24 cellular contexts compared by ENCODE assay signal in genomic region chr6:107554918-107555317, GRCh38.
DNase-seq lines count a peak whose midpoint lies in the region; ATAC-seq and TF ChIP-seq lines count a peak whose summit lies in the region.
"Had no signal": no experiment of that assay in that cellular context is flagged by ENCODE, and none has a peak within 500 bp of the region (broad histone marks: within the 10 kb centered on the region; RNA-seq: fewer than 3 reads in every experiment).

No MANE protein-coding gene starts in this region.

- no peaks in the 10 kb centered on the region for H3K27me3 ChIP-seq in neural progenitor cell
- H3K27me3 ChIP-seq: Peyer's patch had no signal

- H3K9me3 Mint-ChIP-seq in neural progenitor cell = no peaks in the 10 kb centered on the region
- H3K9me3 Mint-ChIP-seq: CD8-positive, alpha-beta T cell had no signal

- H3F3A ChIP-seq in neural progenitor cell (ENCODE audit: low read depth) = peaks cover 17% of the 10 kb centered on the region

- H3K4me3 ChIP-seq in HEK293 (ENCODE audit: low read depth, low read length) (no peak overlapping the region), neural progenitor cell (no peak overlapping the region)
- H3K4me3 ChIP-seq: GM12878, MG63, Peyer's patch, SK-N-MC had no signal

- TF ChIP-seq CTCF in HEK293 (tag by site-specific recombination; IDR thresholded peaks at IDR 0.05) (no peak), neural progenitor cell (IDR thresholded peaks at IDR 0.05) (no peak)

- no peaks in the 10 kb centered on the region for H3K79me2 ChIP-seq in neural progenitor cell (ENCODE audit: low read depth)

- POLR2A ChIA-PET in HEK293 (lab: Yijun Ruan, JAX) = no interaction called here

- DNase-seq in Ammon's horn (ENCODE audit: low spot score) (peak; percentile 44), cerebellum (ENCODE audit: low spot score) (peak; percentile 38), neural progenitor cell (ENCODE audit: low spot score) (no peak), NCI-H2196 treated with DMSO at 0.1 percent for 48 hours (lab: John Stamatoyannopoulos, UW; ENCODE audit: unreplicated experiment) (no peak)
- DNase-seq: AML-193; Caco-2; CD8-positive, alpha-beta T cell; GDM1; HCEC 1CT; KBM-7; MG63; NCI-H1694; NCI-H2029 treated with DMSO at 0.1 percent for 48 hours; NCI-H2171; NCI-H510A treated with DMSO at 0.1 percent for 48 hours; Peyer's patch; SHP77 treated with DMSO at 0.1 percent for 48 hours had no signal

- CTCF ChIA-PET in HEK293 (lab: Yijun Ruan, JAX) = interaction anchor here (0.5 to 0.7 kb wide), 2 partner anchors 45 to 48 kb away, joined by 3 read pairs; no protein-coding TSS in a partner anchor

- H3K36me3 ChIP-seq in HEK293 (ENCODE audit: control insufficient read depth in 2 of 2, insufficient read depth in 1 of 2, low read length in 2 of 2) = peaks cover 0 to 3% of the 10 kb centered on the region in 2 experiments; a peak in 2 of 3 replicates
- no peaks in the 10 kb centered on the region for H3K36me3 ChIP-seq in neural progenitor cell
- H3K36me3 ChIP-seq: MG63, Peyer's patch had no signal

- peak overlapping the region; percentile 52 for H3K4me2 ChIP-seq in neural progenitor cell

- H3K4me1 ChIP-seq in HEK293 (ENCODE audit: control insufficient read depth, insufficient read depth, low read length) = no peaks in the 10 kb centered on the region
- H3K4me1 ChIP-seq in neural progenitor cell = peaks cover 21% of the 10 kb centered on the region
- H3K4me1 ChIP-seq: Caco-2, Peyer's patch had no signal

- no peak overlapping the region for H3K4me3 Mint-ChIP-seq in neural progenitor cell
- H3K4me3 Mint-ChIP-seq: CD8-positive, alpha-beta T cell had no signal

- H3K9ac ChIP-seq in neural progenitor cell = no peak overlapping the region

- H3K27ac ChIP-seq in HEK293 (ENCODE audit: extremely low read depth, low read depth, low read length) = no peak overlapping the region
- no peak overlapping the region for H3K27ac ChIP-seq in neural progenitor cell
- H3K27ac ChIP-seq: C4-2B, HL-60, Peyer's patch, SK-N-MC had no signal

- H3K9me3 ChIP-seq in HEK293 (ENCODE audit: control insufficient read depth, insufficient read depth, low read depth, low read length) (no peaks in the 10 kb centered on the region), neural progenitor cell (ENCODE audit: low read depth) (no peaks in the 10 kb centered on the region)
- H3K9me3 ChIP-seq: Caco-2, MG63, Peyer's patch had no signal

- H3K27ac Mint-ChIP-seq in neural progenitor cell = no peak overlapping the region
- H3K27ac Mint-ChIP-seq: CD8-positive, alpha-beta T cell had no signal

- no peaks in the 10 kb centered on the region for H3K27me3 Mint-ChIP-seq in neural progenitor cell (ENCODE audit: insufficient read depth, low read depth)

- H2AFZ ChIP-seq in neural progenitor cell (replicated peaks) = no peak overlapping the region

- no peak for ATAC-seq in GM21526 (IDR thresholded peaks at IDR 0.05; ENCODE audit: low FRiP score, unreplicated experiment)
- ATAC-seq in GM19023 (IDR thresholded peaks at IDR 0.05; ENCODE audit: unreplicated experiment) = no peak
- ATAC-seq: CD8-positive, alpha-beta T cell; GM12878 had no signal

- H3K36me3 Mint-ChIP-seq in neural progenitor cell = peaks cover 19% of the 10 kb centered on the region
- H3K36me3 Mint-ChIP-seq: CD8-positive, alpha-beta T cell had no signal

- H4K20me1 ChIP-seq in neural progenitor cell (ENCODE audit: low read depth) = peaks cover 6% of the 10 kb centered on the region

- peaks cover 54% of the 10 kb centered on the region for H3K4me1 Mint-ChIP-seq in neural progenitor cell

TF ChIP-seq in HEK293, 187 proteins besides CTCF, POLR2A, EP300 and RAD21:
- TF ChIP-seq ZNF2 (tag by site-specific recombination; IDR thresholded peaks at IDR 0.05) (no peak), ZNF366 (tag by site-specific recombination; conservative IDR thresholded peaks at IDR 0.05) (no peak), ZFHX2 (tag by site-specific recombination; conservative IDR thresholded peaks at IDR 0.05) (peak; percentile 78), ZNF658 (tag by site-specific recombination; IDR thresholded peaks at IDR 0.05) (no peak), EGR2 (tag by site-specific recombination; IDR thresholded peaks at IDR 0.05; ENCODE audit: low read depth) (peak; percentile 66), HOXC10 (CRISPR knock-in tag; IDR thresholded peaks at IDR 0.05) (no peak)

Comparison
In these comparisons a context has a peak if more than half of its experiments do, and no peak if none do; other contexts are left out.
1. DNase-seq: peak in Ammon's horn (single experiment) and cerebellum (single experiment); none in neural progenitor cell (single experiment) and NCI-H2196 treated with DMSO at 0.1 percent for 48 hours (single experiment).